Comparison of ENCODE assay signal across 8 cellular contexts in genomic region chr17:40358323-40359038, GRCh38. TPM values are rescaled to one million over a fixed set of nuclear protein-coding genes. Genes with fewer than 3 reads are reported as not detected.
DNase-seq lines count a peak whose midpoint lies in the region; ATAC-seq and TF ChIP-seq lines count a peak whose summit lies in the region.

No MANE protein-coding gene starts in this region.

- BruUV-seq in Panc1 (replicated peaks; lab: Mats Ljungman, UMichigan): no TSS peak

- peak; percentile 98 for TF ChIP-seq CTCF in Panc1 (IDR thresholded peaks at IDR 0.05)

- no peak overlapping the region for H3K4me3 ChIP-seq in Jurkat, Clone E6-1 (ENCODE audit: low read length)
- H3K4me3 ChIP-seq in Panc1 (ENCODE audit: low read depth in 2 of 2, low read length in 2 of 2): peak overlapping the region in 1 of 2 experiments; percentile 21; a peak in 1 of 4 replicates

- H3K27ac ChIP-seq in Panc1 (ENCODE audit: low read length): no peak overlapping the region

- DNase-seq in DMS53 treated with DMSO at 0.1 percent for 48 hours (lab: John Stamatoyannopoulos, UW; ENCODE audit: unreplicated experiment): peak; percentile 48
- peak; percentile 71 for DNase-seq in Jurkat, Clone E6-1 (ENCODE audit: low read depth, low spot score)
- peak; percentile 46 for DNase-seq in Panc1 (ENCODE audit: low read depth, low spot score)
- peak; percentile 93 for DNase-seq in activated T-cell treated with anti-CD3 and anti-CD28 coated beads, Interleukin-2, amount 50 U/mL, for 1 hour
- peak; percentile 98 for DNase-seq in epidermal melanocyte (ENCODE audit: insufficient read length, low spot score)
- peak; percentile 86 for DNase-seq in myocyte (ENCODE audit: low read depth)
- peak; percentile 88 for DNase-seq in stimulated activated CD8-positive, alpha-beta memory T cell treated with anti-CD3 and anti-CD28 coated beads, Interleukin-7, amount 100 ng/mL, for 24 hours (ENCODE audit: low read depth)

- intact Hi-C loops in Panc1 (cut with micrococcal nuclease; ENCODE audit: unreplicated experiment): loop anchor here (5.0 kb wide), 1 partner anchor 174 kb away; no protein-coding TSS in a partner anchor

- H3K4me1 ChIP-seq in Panc1 (ENCODE audit: control insufficient read depth, insufficient read depth, low read length): peaks cover 25% of the 10 kb centered on the region

- POLR2A ChIA-PET in Panc1 (lab: Charles Lee): interaction anchor here (0.6 kb wide), 1 partner anchor 54 kb away, joined by 3 read pairs; no protein-coding TSS in a partner anchor

- CTCF ChIA-PET in Panc1 (lab: Charles Lee): interaction anchor here (0.5 to 2.0 kb wide), 7 partner anchors 13 to 201 kb away, joined by 3 to 11 read pairs (median 4); no protein-coding TSS in a partner anchor

- no peaks in the 10 kb centered on the region for H3K27me3 ChIP-seq in Panc1 (ENCODE audit: control insufficient read depth, insufficient read depth, low read length)

- ATAC-seq in Panc1 (peak; percentile 76), HG02571 (IDR thresholded peaks at IDR 0.05; ENCODE audit: unreplicated experiment) (no peak)

- in situ Hi-C loops in Panc1 (cut with HindIII; ENCODE audit: low pct_unique_long_range_greater_than_20kb, low sequenced_read_pairs): no loop called here

- no peaks in the 10 kb centered on the region for H3K36me3 ChIP-seq in Panc1 (ENCODE audit: control insufficient read depth, insufficient read depth, low read length)

- no peaks in the 10 kb centered on the region for H3K9me3 ChIP-seq in Panc1 (ENCODE audit: control insufficient read depth, insufficient read depth, low read depth, low read length)

RNA-seq across cellular contexts. Expression of gene GJD3, which starts 6.1 kb away (rescaled TPM):
- polyA plus RNA-seq in Jurkat, Clone E6-1 (2012; ENCODE audit: insufficient read depth, insufficient read length): not detected
- total RNA-seq in Panc1 (2021; ENCODE audit: unreplicated experiment) (0.33 TPM), myocyte (not detected in 2 replicates)
- polyA plus RNA-seq in Panc1 (2012; ENCODE audit: insufficient read length): 5.8 TPM
- polyA plus RNA-seq in myocyte (2012): 0.90 TPM

RNA-seq across cellular contexts. Expression of gene RARA, which starts 49.5 kb away (rescaled TPM):
- polyA plus RNA-seq in Jurkat, Clone E6-1 (2012; ENCODE audit: insufficient read depth, insufficient read length): 11.8 TPM
- total RNA-seq in Panc1 (2021; ENCODE audit: unreplicated experiment) (55.6 TPM), myocyte (37.2 and 39.2 TPM in 2 replicates)
- 59.9 TPM for polyA plus RNA-seq in Panc1 (2012; ENCODE audit: insufficient read length)
- 72.7 TPM for polyA plus RNA-seq in myocyte (2012)

RNA-seq across cellular contexts. Expression of gene TOP2A, which starts 59.2 kb away (rescaled TPM):
- 231 TPM for polyA plus RNA-seq in Jurkat, Clone E6-1 (2012; ENCODE audit: insufficient read depth, insufficient read length)
- 230 TPM for total RNA-seq in Panc1 (2021; ENCODE audit: unreplicated experiment)
- polyA plus RNA-seq in Panc1 (2012; ENCODE audit: insufficient read length): 28.5 TPM
- total RNA-seq in myocyte: 2.2 and 2.3 TPM in 2 replicates
- 0.30 TPM for polyA plus RNA-seq in myocyte (2012)

Comparison
In these comparisons a context has a peak if more than half of its experiments do, and no peak if none do; other contexts are left out.
1. DNase-seq: peak in every context shown above with its lines; median percentile 98 in epidermal melanocyte; 93 in activated T-cell treated with anti-CD3 and anti-CD28 coated beads, Interleukin-2, amount 50 U/mL, for 1 hour; 88 in stimulated activated CD8-positive, alpha-beta memory T cell treated with anti-CD3 and anti-CD28 coated beads, Interleukin-7, amount 100 ng/mL, for 24 hours; 86 in myocyte; 71 in Jurkat, Clone E6-1; 48 in DMS53 treated with DMSO at 0.1 percent for 48 hours; 46 in Panc1.
2. RNA of gene TOP2A, which starts 59.2 kb away (total RNA-seq): 230 TPM in Panc1 (single experiment); 2.2 to 2.3 TPM in myocyte; every median in the first group is over 10 times any median in the second.